ENCODE assay signal across 34 cellular contexts in genomic region chr1:18789246-18789645, GRCh38.
"Had no signal": no experiment of that assay in that cellular context is flagged by ENCODE, and none has a peak within 500 bp of the region (broad histone marks: within the 10 kb centered on the region; RNA-seq: fewer than 3 reads in every experiment).

No MANE protein-coding gene starts in this region.

- H3K36me3 ChIP-seq: MG63 had no signal

- H3K9me3 ChIP-seq: MG63 had no signal

- H3K4me2 ChIP-seq: KMS-11 had no signal

- H3K9ac ChIP-seq: KMS-11 had no signal

- H3K4me3 ChIP-seq: MG63 had no signal

- DNase-seq: Karpas-422, Kasumi-1, MG63, MM.1S, MV-4-11, NCI-H1048, NCI-H1092, NCI-H1092 treated with DMSO at 0.1 percent for 48 hours, NCI-H1105, NCI-H1105 treated with DMSO at 0.1 percent for 48 hours, NCI-H1417, NCI-H1417 treated with DMSO at 0.1 percent for 48 hours, NCI-H1436, NCI-H1436 treated with DMSO at 0.1 percent for 48 hours, NCI-H146, NCI-H1694, NCI-H1694 treated with DMSO at 0.1 percent for 48 hours, NCI-H187, NCI-H187 treated with DMSO at 0.1 percent for 48 hours, NCI-H1930, NCI-H2029, NCI-H2029 treated with DMSO at 0.1 percent for 48 hours, NCI-H2081, NCI-H2081 treated with DMSO at 0.1 percent for 48 hours, NCI-H2107, NCI-H2171, NCI-H2171 treated with DMSO at 0.1 percent for 48 hours, NCI-H2227 treated with DMSO at 0.1 percent for 48 hours, NCI-H226, NCI-H345, NCI-H446, NCI-H446 treated with DMSO at 0.1 percent for 48 hours, NCI-H510A had no signal

- H3K27ac ChIP-seq: KMS-11 had no signal
